In the genomic region with DNA sequence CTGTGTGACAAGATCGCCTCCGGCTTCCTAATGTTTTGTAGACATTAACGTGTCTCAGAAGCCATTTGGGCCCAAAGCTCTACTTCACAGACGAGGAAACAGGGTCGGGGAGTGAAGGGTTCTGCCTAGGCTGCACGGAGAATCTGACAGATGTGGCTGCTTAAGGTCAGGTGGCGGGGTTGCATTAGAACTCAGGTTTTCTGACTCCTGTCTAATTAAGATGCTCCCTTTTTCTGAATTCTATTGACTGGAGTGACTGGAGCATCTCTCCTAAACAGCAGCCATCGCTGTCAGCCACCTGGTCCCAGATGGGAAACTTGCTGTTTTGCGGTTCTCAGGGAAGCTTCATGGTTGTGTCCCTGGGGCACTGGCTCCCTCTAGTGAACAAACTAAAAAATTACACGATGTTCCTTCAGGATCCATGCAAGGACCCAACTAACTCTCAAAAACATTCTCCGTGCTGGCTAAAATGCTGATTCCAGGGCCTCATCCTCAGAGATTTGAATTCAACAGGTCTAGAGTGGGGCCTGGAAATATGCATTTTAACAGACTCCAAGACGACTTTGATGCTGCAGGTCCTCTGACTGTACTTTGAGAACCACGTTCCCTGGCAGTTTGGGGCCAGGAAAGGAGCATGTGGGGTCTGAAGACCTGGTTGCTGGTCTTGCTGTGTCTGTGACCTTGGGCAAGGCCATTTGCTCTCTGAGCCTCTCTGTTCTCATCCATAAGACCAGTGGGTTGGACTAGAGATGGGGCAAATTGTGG, we compare ENCODE assay signal across 8 cellular contexts.
DNase-seq lines count a peak whose midpoint lies in the region; ATAC-seq, FAIRE-seq and TF ChIP-seq lines count a peak whose summit lies in the region.

No MANE protein-coding gene starts in this region.

- no peak for ATAC-seq in GM18498 (IDR thresholded peaks at IDR 0.05; ENCODE audit: unreplicated experiment)
- ATAC-seq in GM18511 (IDR thresholded peaks at IDR 0.05; ENCODE audit: unreplicated experiment) = no peak

- TF ChIP-seq CTCF in HL-60 (IDR thresholded peaks at IDR 0.05; ENCODE audit: insufficient read depth, low read length) (peak; percentile 14), prostate gland (IDR thresholded peaks at IDR 0.05) (peak; percentile 17 to 73 (median 71))

- peaks cover 19% of the 10 kb centered on the region for H3K9me3 ChIP-seq in adipocyte (ENCODE audit: control insufficient read depth, low read length)
- no peaks in the 10 kb centered on the region for H3K9me3 ChIP-seq in prostate gland

- H3K4me3 ChIP-seq in HL-60 (replicated peaks; ENCODE audit: insufficient read depth, low read length) (no peak overlapping the region), adipocyte (ENCODE audit: low read length) (no peak overlapping the region), prostate gland (no peak overlapping the region)

- H3K36me3 ChIP-seq in adipocyte (ENCODE audit: control insufficient read depth, insufficient read depth, low read length, severe bottlenecking) (no peaks in the 10 kb centered on the region), prostate gland (no peaks in the 10 kb centered on the region)

- intact Hi-C loops in cardiac septum (cut with DNase I) = loop anchor here (1.0 kb wide), 1 partner anchor 195 kb away; no protein-coding TSS in a partner anchor
- intact Hi-C loops in prostate gland (cut with DNase I) = loop anchor here (2.0 kb wide), 1 partner anchor 502 kb away; no protein-coding TSS in a partner anchor

- H3K27me3 ChIP-seq in HL-60 (ENCODE audit: insufficient read depth, poor library complexity, severe bottlenecking) (no peaks in the 10 kb centered on the region), adipocyte (replicated peaks; ENCODE audit: control insufficient read depth, insufficient read depth, low read length) (peaks cover 29% of the 10 kb centered on the region), prostate gland (replicated peaks; ENCODE audit: insufficient read depth) (no peaks in the 10 kb centered on the region)

- H3K27ac ChIP-seq in HL-60 (replicated peaks) = no peak overlapping the region
- no peak overlapping the region for H3K27ac ChIP-seq in prostate gland

- TF ChIP-seq POLR2A in prostate gland (IDR thresholded peaks at IDR 0.05) = no peak

- no peak overlapping the region for H3K9ac ChIP-seq in adipocyte (ENCODE audit: low read length)

- WGBS in prostate gland = 49% methylated on average over 13 of the region's 13 CpGs

- FAIRE-seq in RCC 7860 (lab: Jason Lieb, UNC) = no peak

- DNase-seq in COLO668 (lab: John Stamatoyannopoulos, UW; ENCODE audit: unreplicated experiment) = peak; percentile 29
- DNase-seq in HL-60 (ENCODE audit: low read depth in 1 of 2, low spot score in 1 of 2) = peak in 1 of 2 experiments; percentile 7
- DNase-seq in RCC 7860 (ENCODE audit: low spot score) = peak; percentile 41
- DNase-seq in adipocyte (ENCODE audit: low read depth) = peak; percentile 82
- peak; percentile 51 for DNase-seq in cardiac septum (ENCODE audit: low spot score)
- DNase-seq in prostate gland (ENCODE audit: low spot score) = peak; percentile 20

- H3K4me1 ChIP-seq in adipocyte (ENCODE audit: control insufficient read depth, insufficient read depth, low read length) (no peaks in the 10 kb centered on the region), prostate gland (replicated peaks) (no peaks in the 10 kb centered on the region)
